ENCODE assay signal across 8 cellular contexts in the genomic region with DNA sequence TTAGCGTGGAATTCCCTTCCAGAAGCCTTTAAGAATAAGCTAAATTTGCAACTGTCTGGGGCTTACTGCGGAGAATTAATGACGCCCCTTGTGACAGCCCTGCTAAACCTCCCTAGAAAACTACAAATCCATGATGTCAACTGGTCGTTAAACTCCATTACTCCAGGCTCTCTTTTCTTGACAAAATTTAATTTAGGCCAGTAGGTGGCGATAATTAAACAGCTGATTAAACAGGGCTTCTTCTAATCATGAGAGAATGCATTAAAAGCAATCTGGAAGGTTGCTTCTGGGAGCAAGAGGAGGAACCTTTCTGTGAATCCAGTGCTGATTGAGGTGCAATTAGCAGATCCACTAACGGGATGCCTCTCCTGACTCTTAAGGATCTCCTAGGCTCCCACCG. TPM values are rescaled to one million over a fixed set of nuclear protein-coding genes. Genes with fewer than 3 reads are reported as not detected.
DNase-seq lines count a peak whose midpoint lies in the region; ATAC-seq and TF ChIP-seq lines count a peak whose summit lies in the region.

No MANE protein-coding gene starts in this region.

- H3K79me2 ChIP-seq in Karpas-422 (ENCODE audit: low read length) = no peaks in the 10 kb centered on the region

- no peak for ATAC-seq in GM19351 (IDR thresholded peaks at IDR 0.05; ENCODE audit: unreplicated experiment)
- ATAC-seq in GM21717 (IDR thresholded peaks at IDR 0.05; ENCODE audit: unreplicated experiment) = no peak
- no peak for ATAC-seq in HG03108 (IDR thresholded peaks at IDR 0.05; ENCODE audit: unreplicated experiment)

- TF ChIP-seq POLR2A in esophagus squamous epithelium (IDR thresholded peaks at IDR 0.05) = no peak

- H4K91ac ChIP-seq in neuronal stem cell (ENCODE audit: low read depth, low read length, poor library complexity) = no peak overlapping the region

- H2AFZ ChIP-seq in Karpas-422 (ENCODE audit: low read length) (no peak overlapping the region), neuronal stem cell (ENCODE audit: low read length) (no peak overlapping the region)

- H2BK12ac ChIP-seq in neuronal stem cell (ENCODE audit: low read length) = no peak overlapping the region

- H2AK5ac ChIP-seq in neuronal stem cell (ENCODE audit: low read depth, low read length) = no peak overlapping the region

- H2BK5ac ChIP-seq in neuronal stem cell (ENCODE audit: low read length) = no peak overlapping the region

- H3K18ac ChIP-seq in neuronal stem cell (ENCODE audit: low read length) = no peak overlapping the region

- H2BK15ac ChIP-seq in neuronal stem cell (ENCODE audit: low read length) = no peak overlapping the region

- no peaks in the 10 kb centered on the region for H3K9me2 ChIP-seq in Karpas-422 (replicated peaks; ENCODE audit: insufficient read depth, low read length)

- TF ChIP-seq CTCF in esophagus squamous epithelium (IDR thresholded peaks at IDR 0.05) = peak; percentile 24 to 70 (median 54)

- no peak overlapping the region for H3K9ac ChIP-seq in Karpas-422 (ENCODE audit: low read length)
- H3K9ac ChIP-seq in neuronal stem cell (ENCODE audit: low read depth, low read length, poor library complexity) = no peak overlapping the region

- no peak overlapping the region for H3K14ac ChIP-seq in neuronal stem cell (ENCODE audit: low read length)

- H3K27me3 ChIP-seq in Karpas-422 (ENCODE audit: low read length) (no peaks in the 10 kb centered on the region), esophagus squamous epithelium (peaks cover 0 to 66% (median 0%) of the 10 kb centered on the region in 4 donors), neuronal stem cell (ENCODE audit: control insufficient read depth in 3 of 3, insufficient read depth in 3 of 3, low read depth in 1 of 3, low read length in 3 of 3) (peaks cover 0 to 12% (median 0%) of the 10 kb centered on the region in 3 experiments)

- intact Hi-C loops in esophagus squamous epithelium (cut with DNase I) = loop anchor here (10.0 kb wide), 1 partner anchor 112 kb away; no protein-coding TSS in a partner anchor

- H3K4me3 ChIP-seq in Karpas-422 (ENCODE audit: low read length) (no peak overlapping the region), esophagus squamous epithelium (no peak overlapping the region), neuronal stem cell (ENCODE audit: low read length in 2 of 2) (no peak overlapping the region)

- H3K4me1 ChIP-seq in Karpas-422 (ENCODE audit: low read length) (no peaks in the 10 kb centered on the region), esophagus squamous epithelium (peaks cover 0 to under 1% (median 0%) of the 10 kb centered on the region in 3 donors), neuronal stem cell (ENCODE audit: control insufficient read depth in 2 of 2, insufficient read depth in 1 of 2, low read depth in 1 of 2, low read length in 2 of 2) (no peaks in the 10 kb centered on the region)

- H3K36me3 ChIP-seq in Karpas-422 (ENCODE audit: insufficient read depth, low read length) (no peaks in the 10 kb centered on the region), esophagus squamous epithelium (no peaks in the 10 kb centered on the region), neuronal stem cell (replicated peaks in 1 of 2; ENCODE audit: control insufficient read depth in 2 of 2, insufficient read depth in 2 of 2, low read length in 2 of 2) (no peaks in the 10 kb centered on the region)

- no peak overlapping the region for H3K4ac ChIP-seq in neuronal stem cell (ENCODE audit: low read length)

- no peak overlapping the region for H2BK120ac ChIP-seq in neuronal stem cell (ENCODE audit: low read depth, low read length)

- H3K27ac ChIP-seq in Karpas-422 (ENCODE audit: low read length) = no peak overlapping the region
- no peak overlapping the region for H3K27ac ChIP-seq in esophagus squamous epithelium
- no peak overlapping the region for H3K27ac ChIP-seq in neuronal stem cell (replicated peaks; ENCODE audit: low read length)

- H4K20me1 ChIP-seq in Karpas-422 (ENCODE audit: insufficient read depth, low read depth, low read length) = no peaks in the 10 kb centered on the region

- H3K79me1 ChIP-seq in neuronal stem cell (ENCODE audit: low read depth, low read length) = no peaks in the 10 kb centered on the region

- H4K8ac ChIP-seq in neuronal stem cell (ENCODE audit: low read depth, low read length) = no peak overlapping the region

- peak; percentile 46 for DNase-seq in Caki2 (ENCODE audit: low read depth)
- peak; percentile 86 for DNase-seq in Karpas-422
- DNase-seq in RPMI8226 = peak; percentile 34
- DNase-seq in esophagus squamous epithelium (lab: John Stamatoyannopoulos, UW) = no peak
- peak; percentile 50 for DNase-seq in neuronal stem cell (ENCODE audit: low spot score)

- no peak overlapping the region for H3K4me2 ChIP-seq in Karpas-422 (ENCODE audit: low read depth, low read length, poor library complexity, severe bottlenecking)
- no peak overlapping the region for H3K4me2 ChIP-seq in neuronal stem cell (ENCODE audit: insufficient read depth, low read length, poor library complexity, severe bottlenecking)

- 16 to 19% methylated on average over 7 of the region's 7 CpGs for WGBS in esophagus squamous epithelium, 2 donors
- no CpG with 5 or more reads among the region's 7 CpGs for WGBS in neuronal stem cell (ENCODE audit: extremely low coverage in 2 of 2, insufficient read length in 2 of 2, insufficient replicate concordance in 1 of 2), 2 donors

- in situ Hi-C loops in Caki2 (cut with HindIII; ENCODE audit: low pct_unique_long_range_greater_than_20kb, low sequenced_read_pairs) = no loop called here

- H3K9me3 ChIP-seq in Karpas-422 (ENCODE audit: low read length) (no peaks in the 10 kb centered on the region), esophagus squamous epithelium (no peaks in the 10 kb centered on the region), neuronal stem cell (replicated peaks in 1 of 2; ENCODE audit: control insufficient read depth in 2 of 2, insufficient read depth in 1 of 2, low read depth in 1 of 2, low read length in 2 of 2) (no peaks in the 10 kb centered on the region)

- no peak overlapping the region for H3K23ac ChIP-seq in neuronal stem cell (ENCODE audit: low read depth, low read length, poor library complexity)

RNA-seq across cellular contexts. Expression of a gene that starts 8.1 kb away (rescaled TPM):
- 6.4 and 8.0 TPM in 2 replicates for total RNA-seq in Caki2 (2014; rRNA removed; shearing (Covaris generic); ENCODE audit: low replicate concordance)
- 1.2 and 1.5 TPM in 2 replicates for total RNA-seq in Karpas-422 (2014; rRNA removed; shearing (Covaris generic); ENCODE audit: low replicate concordance)
- 10 to 100 TPM; 10.4 to 33.4 (median 14.3) TPM for total RNA-seq in esophagus squamous epithelium
- 76.9 TPM for polyA plus RNA-seq in neuronal stem cell (2013, experiment 1 of 2)
- polyA plus RNA-seq in neuronal stem cell (2013, experiment 2 of 2) = 73.7 TPM
